26 cellular contexts compared by ENCODE assay signal in the genomic region with DNA sequence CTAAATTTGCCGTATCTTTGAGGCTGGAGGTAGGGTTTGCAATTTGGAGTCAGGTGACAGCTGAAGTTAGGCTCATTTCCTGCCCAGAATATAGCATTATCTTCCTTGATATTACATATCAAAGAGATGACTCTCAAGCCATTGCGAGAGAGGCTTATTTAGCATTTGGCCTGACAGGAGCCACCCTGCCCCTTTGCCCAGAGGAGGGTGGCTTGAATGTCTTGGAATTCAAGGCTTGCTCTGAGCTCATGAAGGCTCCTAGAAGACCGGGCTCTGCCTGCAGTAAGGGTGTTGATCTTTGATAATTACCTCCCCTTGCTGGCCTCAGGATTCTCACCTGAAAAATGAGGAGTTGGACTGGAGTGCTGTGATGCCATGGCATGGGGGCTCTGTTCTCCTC. TPM values are rescaled to one million over a fixed set of nuclear protein-coding genes. Genes with fewer than 3 reads are reported as not detected.
DNase-seq lines count a peak whose midpoint lies in the region; ATAC-seq and TF ChIP-seq lines count a peak whose summit lies in the region.
"Had no signal": no experiment of that assay in that cellular context is flagged by ENCODE, and none has a peak within 500 bp of the region (broad histone marks: within the 10 kb centered on the region; RNA-seq: fewer than 3 reads in every experiment).

No MANE protein-coding gene starts in this region.

- peak; percentile 77 for DNase-seq in NCI-H82 (lab: John Stamatoyannopoulos, UW)
- DNase-seq in NCI-H82 treated with DMSO at 0.1 percent for 48 hours (lab: John Stamatoyannopoulos, UW; ENCODE audit: unreplicated experiment) = no peak
- peak; percentile 18 for DNase-seq in WERI-Rb-1
- DNase-seq in iPS-NIHi11 (ENCODE audit: low spot score) = peak; percentile 32
- DNase-seq in aorta = no peak
- no peak for DNase-seq in stimulated activated naive CD4-positive, alpha-beta T cell treated with Interleukin-2 at 50 U/mL for 16 hours (lab: John Stamatoyannopoulos, UW)
- no peak for DNase-seq in hypothalamus (lab: John Stamatoyannopoulos, UW)
- DNase-seq: CD8-positive, alpha-beta T cell; DMS 273 treated with DMSO at 0.1 percent for 48 hours; DMS79; GM23248; Kasumi-1; MV-4-11; NCI-H1105; NCI-H1436 treated with DMSO at 0.1 percent for 48 hours; NCI-H187 treated with DMSO at 0.1 percent for 48 hours; NCI-H446; NCI-H524 treated with DMSO at 0.1 percent for 48 hours; NCI-H774; SHP77 treated with DMSO at 0.1 percent for 48 hours; SW 1271 had no signal

- peaks cover 9 to 34% of the 10 kb centered on the region in 2 donors for H3K4me1 ChIP-seq in aorta (ENCODE audit: control insufficient read depth in 1 of 2, insufficient read depth in 2 of 2, low read length in 2 of 2)

- no peaks in the 10 kb centered on the region for H3K36me3 ChIP-seq in WERI-Rb-1
- H3K36me3 ChIP-seq in aorta (ENCODE audit: control insufficient read depth in 1 of 2, insufficient read depth in 2 of 2, low read length in 1 of 2) = no peaks in the 10 kb centered on the region

- H3K9me3 ChIP-seq in WERI-Rb-1 (ENCODE audit: severe bottlenecking) (no peaks in the 10 kb centered on the region), aorta (ENCODE audit: control insufficient read depth, low read length) (no peaks in the 10 kb centered on the region)

- ATAC-seq in aorta (ENCODE audit: low FRiP score) = no peak
- no peak for ATAC-seq in GM18517 (IDR thresholded peaks at IDR 0.05; ENCODE audit: unreplicated experiment)
- ATAC-seq: CD8-positive, alpha-beta T cell; K562 had no signal

- H3K4me3 ChIP-seq in WERI-Rb-1 (ENCODE audit: low read depth, low read length) (no peak overlapping the region), aorta (ENCODE audit: low read length in 2 of 2) (no peak overlapping the region)
- H3K4me3 ChIP-seq: GM23248, K562 had no signal

- no peaks in the 10 kb centered on the region for H3K27me3 ChIP-seq in WERI-Rb-1 (ENCODE audit: insufficient read depth, low read depth, severe bottlenecking)
- no peaks in the 10 kb centered on the region for H3K27me3 ChIP-seq in aorta (ENCODE audit: control insufficient read depth in 1 of 2, insufficient read depth in 2 of 2, low read length in 1 of 2)

- intact Hi-C loops in aorta (cut with DNase I) = loop anchor here in 1 of 2 donors (5.0 kb wide), 1 partner anchor 36 kb away; no protein-coding TSS in a partner anchor

- no peak for TF ChIP-seq CTCF in WERI-Rb-1 (IDR thresholded peaks at IDR 0.05; ENCODE audit: low read depth, low read length)

- 41 to 42% methylated on average over 3 of the region's 3 CpGs for WGBS in aorta, 2 donors

- H3K27ac ChIP-seq in WERI-Rb-1 (peak overlapping the region; percentile 1), aorta (ENCODE audit: low read depth in 1 of 2, low read length in 2 of 2) (peak overlapping the region; percentile 61 to 83)
- H3K27ac ChIP-seq: 22Rv1, C4-2B, RWPE1 had no signal

RNA-seq across cellular contexts. Expression of gene TLN2, which starts 26.2 kb away (rescaled TPM):
- total RNA-seq in aorta = 10 to 100 TPM; 41.0 to 44.8 TPM
- polyA plus RNA-seq in aorta = 10 to 100 TPM in 1 of 2 donors, 1 to 10 TPM in 1; 4.9 to 18.3 TPM

Comparison
In these comparisons a context has a peak if more than half of its experiments do, and no peak if none do; other contexts are left out.
1. DNase-seq: peak in NCI-H82 (single experiment), WERI-Rb-1 (single experiment) and iPS-NIHi11 (single experiment); none in NCI-H82 treated with DMSO at 0.1 percent for 48 hours (single experiment), aorta (0 of 2), stimulated activated naive CD4-positive, alpha-beta T cell treated with Interleukin-2 at 50 U/mL for 16 hours (single experiment) and hypothalamus (0 of 51).